In the genomic region with DNA sequence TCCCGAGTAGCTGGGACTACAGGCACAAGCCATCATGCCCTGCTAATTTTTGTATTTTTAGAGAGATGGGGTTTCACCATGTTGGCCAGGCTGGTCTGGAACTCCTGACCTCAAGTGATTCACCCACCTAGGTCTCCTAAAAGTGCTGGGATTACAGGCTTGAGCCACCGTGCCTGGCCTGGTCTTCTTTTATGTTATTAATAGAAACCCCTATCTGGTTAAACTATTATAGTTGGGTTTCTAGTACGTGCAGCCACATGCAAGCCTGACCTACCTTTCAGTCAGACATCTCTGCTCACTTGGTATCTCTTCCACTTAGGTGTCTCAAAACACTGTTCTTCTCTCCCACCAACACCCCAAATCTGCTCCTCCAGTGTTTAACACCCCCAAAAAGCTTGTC, we compare ENCODE assay signal across 15 cellular contexts. TPM values are rescaled to one million over a fixed set of nuclear protein-coding genes. Genes with fewer than 3 reads are reported as not detected.
A peak's percentile ranks its signal among the peaks of the same experiment; 100 is the strongest.
DNase-seq lines count a peak whose midpoint lies in the region; ATAC-seq and TF ChIP-seq lines count a peak whose summit lies in the region.
"Had no signal": no experiment of that assay in that cellular context is flagged by ENCODE, and none has a peak within 500 bp of the region (broad histone marks: within the 10 kb centered on the region; RNA-seq: fewer than 3 reads in every experiment).

No MANE protein-coding gene starts in this region.

- no peaks in the 10 kb centered on the region for H4K20me1 ChIP-seq in BLaER1

- H3K27me3 ChIP-seq in BLaER1 (no peaks in the 10 kb centered on the region), gastroesophageal sphincter (no peaks in the 10 kb centered on the region), psoas muscle (ENCODE audit: insufficient read depth in 3 of 3, low read length in 2 of 3) (no peaks in the 10 kb centered on the region)

- no peak for TF ChIP-seq POLR2A in gastroesophageal sphincter (IDR thresholded peaks at IDR 0.05)

- 58 to 67% methylated on average over 2 to 3 of the region's 3 CpGs for WGBS in gastroesophageal sphincter (ENCODE audit: low coverage in 1 of 2), 2 donors
- WGBS in psoas muscle, 3 donors = 27 to 58% (median 29%) methylated on average over 3 of the region's 3 CpGs

- no peaks in the 10 kb centered on the region for H3K9me3 ChIP-seq in BLaER1
- no peaks in the 10 kb centered on the region for H3K9me3 ChIP-seq in gastroesophageal sphincter
- H3K9me3 ChIP-seq in psoas muscle = no peaks in the 10 kb centered on the region

- H3K4me1 ChIP-seq in BLaER1 (peaks cover 90% of the 10 kb centered on the region), gastroesophageal sphincter (peaks cover 0 to 26% (median 4%) of the 10 kb centered on the region in 3 donors), psoas muscle (peaks cover 4% of the 10 kb centered on the region)

- no peak overlapping the region for H3K9ac ChIP-seq in BLaER1

- H3K4me3 ChIP-seq in BLaER1 = no peak overlapping the region
- no peak overlapping the region for H3K4me3 ChIP-seq in gastroesophageal sphincter
- no peak overlapping the region for H3K4me3 ChIP-seq in psoas muscle

- DNase-seq in psoas muscle (no peak), HCEC 1CT (no peak)
- DNase-seq: CD8-positive, alpha-beta T cell; COR-L47; DMS153; DND-41; GDM1; GOT3; H9 had no signal

- intact Hi-C loops in psoas muscle (cut with DNase I) = no loop called here

- no peak for TF ChIP-seq EP300 in gastroesophageal sphincter (IDR thresholded peaks at IDR 0.05)

- H3K27ac ChIP-seq in BLaER1 = 0 out of 2 replicates have a peak overlapping the region, but pooled peaks have one; percentile 52
- peak overlapping the region in 3 of 4 donors; percentile 71 to 77 (median 74) for H3K27ac ChIP-seq in gastroesophageal sphincter
- no peak overlapping the region for H3K27ac ChIP-seq in psoas muscle
- H3K27ac ChIP-seq: HL-60 had no signal

- peak overlapping the region; percentile 81 for H3K4me2 ChIP-seq in BLaER1

- peak; percentile 63 for ATAC-seq in GM18511 (IDR thresholded peaks at IDR 0.05; ENCODE audit: unreplicated experiment)
- ATAC-seq in gastroesophageal sphincter = no peak
- peak in 3 of 4 donors; percentile 41 to 68 (median 61) for ATAC-seq in psoas muscle
- no peak for ATAC-seq in GM21619 (IDR thresholded peaks at IDR 0.05; ENCODE audit: unreplicated experiment)
- ATAC-seq in GM18858 (IDR thresholded peaks at IDR 0.05; ENCODE audit: unreplicated experiment) = no peak
- ATAC-seq: CD8-positive, alpha-beta T cell had no signal

- TF ChIP-seq CTCF in gastroesophageal sphincter (IDR thresholded peaks at IDR 0.05) (no peak), psoas muscle (IDR thresholded peaks at IDR 0.05) (no peak)

- H3K36me3 ChIP-seq in BLaER1 (no peaks in the 10 kb centered on the region), gastroesophageal sphincter (peaks cover 0 to 57% of the 10 kb centered on the region in 2 donors), psoas muscle (ENCODE audit: insufficient read depth in 1 of 2, low read depth in 1 of 2) (peaks cover 0 to 36% of the 10 kb centered on the region in 2 donors)

RNA-seq across cellular contexts. Expression of gene PSEN2, which starts 34.4 kb away (rescaled TPM):
- total RNA-seq in gastroesophageal sphincter (10 to 100 TPM; 41.4 to 64.4 (median 42.5) TPM), psoas muscle (10 to 100 TPM; 26.2 to 31.5 (median 28.0) TPM)
- polyA plus RNA-seq in psoas muscle = 10 to 100 TPM; 15.5 to 30.6 (median 19.4) TPM

RNA-seq across cellular contexts. Expression of gene COQ8A, which starts 35.3 kb away (rescaled TPM):
- total RNA-seq in gastroesophageal sphincter = 10 to 100 TPM; 53.2 to 94.0 (median 80.8) TPM
- total RNA-seq in psoas muscle = 1,000 to 10,000 TPM in 1 of 4 donors, 100 to 1,000 TPM in 3; 574 to 1,432 (median 837) TPM
- 1,000 to 10,000 TPM in 1 of 3 donors, 100 to 1,000 TPM in 2; 134 to 1,231 (median 616) TPM for polyA plus RNA-seq in psoas muscle

Comparison
In these comparisons a context has a peak if more than half of its experiments do, and no peak if none do; other contexts are left out.
1. ATAC-seq: peak in GM18511 (single experiment) and psoas muscle (3 of 4); none in gastroesophageal sphincter (single experiment), GM21619 (single experiment) and GM18858 (single experiment).
2. RNA of gene COQ8A, which starts 35.3 kb away (total RNA-seq): 574 to 1,432 TPM in psoas muscle; 53.2 to 94.0 TPM in gastroesophageal sphincter; every median in the first group is over 4 times any median in the second.